Comparison of ENCODE assay signal across 11 cellular contexts in genomic region chr7:76356115-76356514, GRCh38. TPM values are rescaled to one million over a fixed set of nuclear protein-coding genes. Genes with fewer than 3 reads are reported as not detected.
A peak's percentile ranks its signal among the peaks of the same experiment; 100 is the strongest.
DNase-seq lines count a peak whose midpoint lies in the region; ATAC-seq and TF ChIP-seq lines count a peak whose summit lies in the region.
"Had no signal": no experiment of that assay in that cellular context is flagged by ENCODE, and none has a peak within 500 bp of the region (broad histone marks: within the 10 kb centered on the region; RNA-seq: fewer than 3 reads in every experiment).

No MANE protein-coding gene starts in this region.

- H3K9ac ChIP-seq in SK-N-MC (ENCODE audit: insufficient read length), result no peak overlapping the region

- no peaks in the 10 kb centered on the region for H3K27me3 Mint-ChIP-seq in activated naive CD4-positive, alpha-beta T cell treated with anti-CD3 and anti-CD28 coated beads, Interleukin-2, amount 50 U/mL, for 24 hours

- in situ Hi-C loops in gastrocnemius medialis (cut with MboI; ENCODE audit: low sequenced_read_pairs in 4 of 4), result loop anchor here in 1 of 4 donors (5.0 kb wide), 1 partner anchor 34 kb away; no protein-coding TSS in a partner anchor

- H3K9me3 Mint-ChIP-seq in activated naive CD4-positive, alpha-beta T cell treated with anti-CD3 and anti-CD28 coated beads, Interleukin-2, amount 50 U/mL, for 24 hours, result no peaks in the 10 kb centered on the region
- H3K9me3 Mint-ChIP-seq in activated naive CD4-positive, alpha-beta T cell treated with anti-CD3 and anti-CD28 coated beads, Interleukin-2, amount 50 U/mL, for 72 hours, result no peaks in the 10 kb centered on the region

- H3K36me3 Mint-ChIP-seq in activated naive CD4-positive, alpha-beta T cell treated with anti-CD3 and anti-CD28 coated beads, Interleukin-2, amount 50 U/mL, for 24 hours, result peaks cover 27% of the 10 kb centered on the region
- H3K36me3 Mint-ChIP-seq in activated naive CD4-positive, alpha-beta T cell treated with anti-CD3 and anti-CD28 coated beads, Interleukin-2, amount 50 U/mL, for 72 hours, result peaks cover 29 to 54% of the 10 kb centered on the region in 2 donors

- H3K4me3 ChIP-seq in SK-N-MC (peak overlapping the region; percentile 91), epithelial cell of esophagus (ENCODE audit: low read length) (peak overlapping the region; percentile 79), gastrocnemius medialis (peak overlapping the region in 1 of 4 donors; percentile 14)
- H3K4me3 ChIP-seq: prostate gland had no signal

- peaks cover 55% of the 10 kb centered on the region for H3K4me1 Mint-ChIP-seq in activated naive CD4-positive, alpha-beta T cell treated with anti-CD3 and anti-CD28 coated beads, Interleukin-2, amount 50 U/mL, for 24 hours

- H3K36me3 ChIP-seq in SK-N-MC (ENCODE audit: insufficient read depth, low read length) (peaks cover 68% of the 10 kb centered on the region), gastrocnemius medialis (no peaks in the 10 kb centered on the region)
- H3K36me3 ChIP-seq: prostate gland, tibial artery had no signal

- H3K27ac Mint-ChIP-seq in activated naive CD4-positive, alpha-beta T cell treated with anti-CD3 and anti-CD28 coated beads, Interleukin-2, amount 50 U/mL, for 24 hours, result peak overlapping the region; percentile 56
- peak overlapping the region in 1 of 2 donors; percentile 85 for H3K27ac Mint-ChIP-seq in activated naive CD4-positive, alpha-beta T cell treated with anti-CD3 and anti-CD28 coated beads, Interleukin-2, amount 50 U/mL, for 72 hours

- TF ChIP-seq CTCF in epithelial cell of esophagus (IDR thresholded peaks at IDR 0.05; ENCODE audit: insufficient read depth, low read depth, low read length, missing control alignments) (no peak), gastrocnemius medialis (IDR thresholded peaks at IDR 0.05 in 4 of 5, conservative IDR thresholded peaks at IDR 0.05 in 1 of 5) (no peak)

- 0 out of 2 replicates have a peak overlapping the region, but pooled peaks have one; percentile 22 for H3K27ac ChIP-seq in SK-N-MC
- peak overlapping the region; percentile 96 to 100 (median 98) for H3K27ac ChIP-seq in gastrocnemius medialis

- H3K9me3 ChIP-seq in SK-N-MC (ENCODE audit: low read depth, low read length) (no peaks in the 10 kb centered on the region), gastrocnemius medialis (no peaks in the 10 kb centered on the region)
- H3K9me3 ChIP-seq: esophagus squamous epithelium, prostate gland, tibial artery had no signal

- H3K4me1 ChIP-seq in gastrocnemius medialis, result peaks cover 67 to 70% of the 10 kb centered on the region in 2 donors

- peak overlapping the region; percentile 63 for H3K4me3 Mint-ChIP-seq in activated naive CD4-positive, alpha-beta T cell treated with anti-CD3 and anti-CD28 coated beads, Interleukin-2, amount 50 U/mL, for 24 hours

- no peak for DNase-seq in activated naive CD4-positive, alpha-beta T cell treated with anti-CD3 and anti-CD28 coated beads, Interleukin-2, amount 50 U/mL, for 72 hours (ENCODE audit: low spot score in 2 of 2)
- DNase-seq in SK-N-MC (ENCODE audit: low read depth, low spot score), result no peak
- no peak for DNase-seq in epithelial cell of esophagus (ENCODE audit: low read depth)
- DNase-seq in gastrocnemius medialis, result no peak
- no peak for DNase-seq in UCSD-AML1 (lab: John Stamatoyannopoulos, UW; ENCODE audit: unreplicated experiment)
- DNase-seq: esophagus squamous epithelium, tibial artery had no signal

- no peak for ATAC-seq in activated naive CD4-positive, alpha-beta T cell treated with anti-CD3 and anti-CD28 coated beads, Interleukin-2, amount 50 U/mL, for 72 hours
- no peak for ATAC-seq in gastrocnemius medialis
- no peak for ATAC-seq in GM19328 (IDR thresholded peaks at IDR 0.05; ENCODE audit: unreplicated experiment)
- ATAC-seq in GM18519 (IDR thresholded peaks at IDR 0.05; ENCODE audit: low FRiP score, unreplicated experiment), result no peak

- no peak for TF ChIP-seq POLR2A in gastrocnemius medialis (IDR thresholded peaks at IDR 0.05)

- no peaks in the 10 kb centered on the region for H3K27me3 ChIP-seq in gastrocnemius medialis
- H3K27me3 ChIP-seq: esophagus squamous epithelium, tibial artery had no signal

- intact Hi-C loops in gastrocnemius medialis (cut with DNase I; ENCODE audit: low total_unique reads), result loop anchor here (5.0 kb wide), 1 partner anchor 179 kb away; no protein-coding TSS in a partner anchor

RNA-seq across cellular contexts. Expression of gene YWHAG, which starts 2.7 kb away (rescaled TPM):
- 100 to 1,000 TPM; 103 to 143 TPM for total RNA-seq in activated naive CD4-positive, alpha-beta T cell treated with anti-CD3 and anti-CD28 coated beads, Interleukin-2, amount 50 U/mL, for 72 hours
- total RNA-seq in gastrocnemius medialis, result 100 to 1,000 TPM; 119 to 262 (median 179) TPM

RNA-seq across cellular contexts. Expression of gene SSC4D, which starts 53.4 kb away (rescaled TPM):
- under 1 TPM; 0.61 to 0.62 TPM for total RNA-seq in activated naive CD4-positive, alpha-beta T cell treated with anti-CD3 and anti-CD28 coated beads, Interleukin-2, amount 50 U/mL, for 72 hours
- total RNA-seq in gastrocnemius medialis, result under 1 TPM in 3 of 4 donors, not detected in 1; 0.20 to 0.68 (median 0.25) TPM

RNA-seq across cellular contexts. Expression of gene HSPB1, which starts 53.6 kb away (rescaled TPM):
- 10 to 100 TPM; 42.5 to 78.1 TPM for total RNA-seq in activated naive CD4-positive, alpha-beta T cell treated with anti-CD3 and anti-CD28 coated beads, Interleukin-2, amount 50 U/mL, for 72 hours
- 1,000 to 10,000 TPM; 1,878 to 2,898 (median 2,185) TPM for total RNA-seq in gastrocnemius medialis

Comparison
In these comparisons a context has a peak if more than half of its experiments do, and no peak if none do; other contexts are left out.
1. RNA of gene HSPB1, which starts 53.6 kb away (total RNA-seq): 1,878 to 2,898 TPM in gastrocnemius medialis; 42.5 to 78.1 TPM in activated naive CD4-positive, alpha-beta T cell treated with anti-CD3 and anti-CD28 coated beads, Interleukin-2, amount 50 U/mL, for 72 hours; every median in the first group is over 10 times any median in the second.